In genomic region chr15:64702816-64703631, GRCh38 we compare ENCODE assay signal across 8 cellular contexts.
A peak's percentile ranks its signal among the peaks of the same experiment; 100 is the strongest.
DNase-seq lines count a peak whose midpoint lies in the region; ATAC-seq, FAIRE-seq and TF ChIP-seq lines count a peak whose summit lies in the region.

No MANE protein-coding gene starts in this region.

- ATAC-seq in GM19025 (IDR thresholded peaks at IDR 0.05; ENCODE audit: low read depth, unreplicated experiment) (peak; percentile 87), HG03342 (IDR thresholded peaks at IDR 0.05; ENCODE audit: unreplicated experiment) (peak; percentile 67)
- peak; percentile 89 to 93 for ATAC-seq in activated CD4-positive, CD25-positive, alpha-beta regulatory T cell treated with anti-CD3 and anti-CD28 coated beads, Interleukin-2, amount 50 U/mL, for 24 hours
- ATAC-seq in central memory CD8-positive, alpha-beta T cell (replicated peaks; ENCODE audit: extremely low read depth, poor library complexity, severe bottlenecking) = peak; percentile 97

- H3K9me3 Mint-ChIP-seq in central memory CD8-positive, alpha-beta T cell = no peaks in the 10 kb centered on the region

- intact Hi-C loops in kidney (cut with DNase I) = no loop called here

- DNase-seq in AG04450 (ENCODE audit: low read depth, low spot score) = peak; percentile 68
- DNase-seq in NCI-H446 (lab: John Stamatoyannopoulos, UW) = peak; percentile 84 to 94
- DNase-seq in central memory CD8-positive, alpha-beta T cell (ENCODE audit: low spot score in 2 of 2) = peak; percentile 86 to 90
- peak; percentile 99 for DNase-seq in kidney
- peak; percentile 92 to 97 (median 94) for DNase-seq in stimulated activated CD4-positive, alpha-beta T cell treated with anti-CD3 and anti-CD28 coated beads, Interleukin-12 subunit alpha, Interleukin-12 subunit beta, amount 100 ng/mL, for 48 hours (ENCODE audit: low read depth in 2 of 3, low spot score in 1 of 3)

- peak overlapping the region; percentile 84 to 85 for H3K9ac ChIP-seq in kidney (ENCODE audit: low read length in 2 of 2)

- H3K27me3 ChIP-seq in AG04450 (ENCODE audit: control insufficient read depth, insufficient read depth, low read length) = no peaks in the 10 kb centered on the region

- H3K9me3 ChIP-seq in AG04450 (ENCODE audit: control insufficient read depth, insufficient read depth, low read length) (no peaks in the 10 kb centered on the region; the same call in 1 of the 2 replicates), kidney (ENCODE audit: control insufficient read depth in 1 of 2, low read length in 2 of 2) (no peaks in the 10 kb centered on the region)

- TF ChIP-seq CTCF in AG04450 (IDR thresholded peaks at IDR 0.05; ENCODE audit: low read depth, low read length) (no peak), kidney (IDR thresholded peaks at IDR 0.05; ENCODE audit: borderline replicate concordance, extremely low read depth, insufficient read depth) (no peak)

- H3K4me3 ChIP-seq in AG04450 (ENCODE audit: low read depth, low read length) (peak overlapping the region; percentile 84), kidney (ENCODE audit: low read length in 2 of 2) (peak overlapping the region; percentile 93)

- no peaks in the 10 kb centered on the region for H3K27me3 Mint-ChIP-seq in central memory CD8-positive, alpha-beta T cell

- peak overlapping the region; percentile 31 for H3K27ac ChIP-seq in AG04450 (ENCODE audit: low read depth, low read length)
- H3K27ac ChIP-seq in kidney (ENCODE audit: low read depth in 2 of 2, low read length in 2 of 2) = peak overlapping the region; percentile 88 to 93

- no peaks in the 10 kb centered on the region for H3K36me3 ChIP-seq in kidney (ENCODE audit: control insufficient read depth in 1 of 2, insufficient read depth in 2 of 2, low read length in 2 of 2)

- CTCF ChIA-PET in AG04450 (lab: Charles Lee) = interaction anchor here (0.7 to 2.2 kb wide), 2 partner anchors 25 to 32 kb away, joined by 4 to 8 read pairs; no protein-coding TSS in a partner anchor

- peak overlapping the region; percentile 88 for H3K4me3 Mint-ChIP-seq in central memory CD8-positive, alpha-beta T cell

- H3K27ac Mint-ChIP-seq in central memory CD8-positive, alpha-beta T cell (ENCODE audit: low read depth) = peak overlapping the region; percentile 82

- H3K36me3 Mint-ChIP-seq in central memory CD8-positive, alpha-beta T cell (ENCODE audit: insufficient read depth) = peaks cover 12% of the 10 kb centered on the region

- POLR2A ChIA-PET in AG04450 (lab: Yijun Ruan, JAX) = interaction anchor here (0.6 kb wide), 1 partner anchor 108 kb away, joined by 6 read pairs; no protein-coding TSS in a partner anchor

- FAIRE-seq in kidney (lab: Jason Lieb, UNC) = no peak

- peaks cover 56% of the 10 kb centered on the region for H3K4me1 Mint-ChIP-seq in central memory CD8-positive, alpha-beta T cell

- H3K4me1 ChIP-seq in kidney (ENCODE audit: control insufficient read depth in 1 of 2, insufficient read depth in 1 of 2, low read depth in 1 of 2, low read length in 2 of 2) = peaks cover 25 to 41% of the 10 kb centered on the region in 2 donors

Comparison
In these comparisons a context has a peak if more than half of its experiments do, and no peak if none do; other contexts are left out.
1. Peak in every context shown above with its lines: DNase-seq, ATAC-seq, H3K4me3 ChIP-seq and H3K27ac ChIP-seq.